ENCODE assay signal across 10 cellular contexts in the genomic region with DNA sequence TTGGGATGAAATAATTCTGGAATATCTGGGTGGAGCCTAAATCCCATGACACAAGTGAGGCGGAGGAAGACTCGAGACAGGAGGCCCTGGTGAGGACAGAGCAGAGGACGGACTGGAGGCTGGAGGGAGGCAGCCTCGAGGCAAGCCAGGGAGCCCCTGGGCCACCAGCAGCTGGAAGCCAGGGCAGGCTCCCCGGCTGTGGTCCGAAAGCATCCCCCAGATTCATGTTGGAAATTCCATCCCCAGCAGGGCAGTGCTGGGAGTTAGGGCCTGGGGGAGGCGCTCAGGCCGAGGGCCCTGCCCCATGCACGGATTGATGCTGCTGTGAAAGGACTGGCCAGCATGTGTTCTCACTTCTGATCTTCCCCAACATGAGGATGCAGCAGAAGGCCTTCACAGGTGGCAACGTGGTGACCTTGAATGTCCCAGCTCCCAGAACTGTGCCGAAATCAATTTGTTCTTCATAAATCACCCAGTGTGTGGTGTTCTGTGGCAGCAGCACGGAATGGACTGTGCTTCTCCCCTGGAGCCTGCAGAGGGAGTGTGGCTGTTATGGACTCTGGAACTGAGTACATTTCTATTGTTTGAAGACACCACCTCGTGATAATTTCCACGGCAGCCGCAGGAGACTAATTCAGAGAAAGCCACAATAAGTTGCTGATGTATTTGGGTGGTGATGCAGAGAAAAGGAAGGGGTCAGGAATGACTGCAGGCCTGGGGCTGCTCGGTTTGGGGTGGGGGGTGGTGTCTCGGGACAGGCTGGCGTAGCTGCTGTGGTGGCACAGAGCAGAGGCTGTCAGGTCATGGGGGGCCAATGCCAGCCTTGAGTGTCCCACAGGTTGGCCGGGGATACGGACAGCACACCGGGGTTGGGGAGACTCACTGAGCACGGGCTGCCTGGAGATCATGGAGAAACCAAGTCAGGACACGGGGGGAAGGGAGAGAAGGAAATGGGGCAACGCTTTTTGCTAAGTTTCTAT. TPM values are rescaled to one million over a fixed set of nuclear protein-coding genes. Genes with fewer than 3 reads are reported as not detected.
DNase-seq lines count a peak whose midpoint lies in the region; ATAC-seq and TF ChIP-seq lines count a peak whose summit lies in the region.
"Had no signal": no experiment of that assay in that cellular context is flagged by ENCODE, and none has a peak within 500 bp of the region (broad histone marks: within the 10 kb centered on the region; RNA-seq: fewer than 3 reads in every experiment).

No MANE protein-coding gene starts in this region.

- peak in 1 of 2 donors; percentile 21 for ATAC-seq in activated naive CD4-positive, alpha-beta T cell treated with anti-CD3 and anti-CD28 coated beads, Interleukin-2, amount 50 U/mL, for 72 hours
- ATAC-seq in stimulated activated effector memory CD8-positive, alpha-beta T cell treated with anti-CD3 and anti-CD28 coated beads, Interleukin-12 subunit alpha, Interleukin-12 subunit beta, amount 100 ng/mL, for 72 hours = peak; percentile 51
- ATAC-seq in HG03460 (IDR thresholded peaks at IDR 0.05; ENCODE audit: unreplicated experiment) (no peak), GM21367 (IDR thresholded peaks at IDR 0.05; ENCODE audit: unreplicated experiment) (no peak)

- H3K4me1 Mint-ChIP-seq in stimulated activated effector memory CD8-positive, alpha-beta T cell treated with anti-CD3 and anti-CD28 coated beads, Interleukin-12 subunit alpha, Interleukin-12 subunit beta, amount 100 ng/mL, for 72 hours = peaks cover 60% of the 10 kb centered on the region

- peaks cover 15 to 25% of the 10 kb centered on the region in 2 donors for H3K36me3 Mint-ChIP-seq in activated naive CD4-positive, alpha-beta T cell treated with anti-CD3 and anti-CD28 coated beads, Interleukin-2, amount 50 U/mL, for 72 hours
- H3K36me3 Mint-ChIP-seq in stimulated activated effector memory CD8-positive, alpha-beta T cell treated with anti-CD3 and anti-CD28 coated beads, Interleukin-12 subunit alpha, Interleukin-12 subunit beta, amount 100 ng/mL, for 72 hours = peaks cover 83% of the 10 kb centered on the region

- H3K4me3 ChIP-seq in fibroblast of pulmonary artery (replicated peaks; ENCODE audit: low read depth, low read length) = no peak overlapping the region

- no peak for DNase-seq in activated naive CD4-positive, alpha-beta T cell treated with anti-CD3 and anti-CD28 coated beads, Interleukin-2, amount 50 U/mL, for 72 hours (ENCODE audit: low spot score in 2 of 2)
- DNase-seq in activated naive CD4-positive, alpha-beta T cell treated with anti-CD3 and anti-CD28 coated beads, Interleukin-2, amount 50 U/mL, for 16 hours = no peak
- DNase-seq in SK-N-DZ (ENCODE audit: low spot score) (peak; percentile 25), fibroblast of pulmonary artery (ENCODE audit: low read depth) (peak; percentile 45), iPS-NIHi7 (ENCODE audit: extremely low spot score) (no peak)
- DNase-seq in stimulated activated effector memory CD8-positive, alpha-beta T cell treated with anti-CD3 and anti-CD28 coated beads, Interleukin-12 subunit alpha, Interleukin-12 subunit beta, amount 100 ng/mL, for 72 hours (ENCODE audit: low spot score in 2 of 2) = no peak
- DNase-seq: COR-L47, NCI-H1092 treated with DMSO at 0.1 percent for 48 hours had no signal

- no peaks in the 10 kb centered on the region for H3K9me3 Mint-ChIP-seq in activated naive CD4-positive, alpha-beta T cell treated with anti-CD3 and anti-CD28 coated beads, Interleukin-2, amount 50 U/mL, for 72 hours
- no peaks in the 10 kb centered on the region for H3K9me3 Mint-ChIP-seq in stimulated activated effector memory CD8-positive, alpha-beta T cell treated with anti-CD3 and anti-CD28 coated beads, Interleukin-12 subunit alpha, Interleukin-12 subunit beta, amount 100 ng/mL, for 72 hours

- TF ChIP-seq CTCF in fibroblast of pulmonary artery (IDR thresholded peaks at IDR 0.05; ENCODE audit: low read length, missing control alignments) = peak; percentile 38

- H3K27ac Mint-ChIP-seq in activated naive CD4-positive, alpha-beta T cell treated with anti-CD3 and anti-CD28 coated beads, Interleukin-2, amount 50 U/mL, for 72 hours = peak overlapping the region; percentile 74 to 93
- peak overlapping the region; percentile 89 for H3K27ac Mint-ChIP-seq in stimulated activated effector memory CD8-positive, alpha-beta T cell treated with anti-CD3 and anti-CD28 coated beads, Interleukin-12 subunit alpha, Interleukin-12 subunit beta, amount 100 ng/mL, for 72 hours

- H3K4me3 Mint-ChIP-seq in stimulated activated effector memory CD8-positive, alpha-beta T cell treated with anti-CD3 and anti-CD28 coated beads, Interleukin-12 subunit alpha, Interleukin-12 subunit beta, amount 100 ng/mL, for 72 hours = peak overlapping the region; percentile 11

RNA-seq across cellular contexts. Expression of a gene that starts 56.9 kb away (rescaled TPM):
- total RNA-seq in activated naive CD4-positive, alpha-beta T cell treated with anti-CD3 and anti-CD28 coated beads, Interleukin-2, amount 50 U/mL, for 72 hours = 10 to 100 TPM; 23.0 to 25.9 TPM
- polyA plus RNA-seq in SK-N-DZ (2014; cell fraction: cytosol; rRNA removed) = 29.2 and 44.3 TPM in 2 replicates
- polyA plus RNA-seq in SK-N-DZ (2014; cell fraction: nucleus; rRNA removed) = 129 and 164 TPM in 2 replicates

Comparison
In these comparisons a context has a peak if more than half of its experiments do, and no peak if none do; other contexts are left out.
1. DNase-seq: peak in SK-N-DZ (single experiment) and fibroblast of pulmonary artery (single experiment); none in activated naive CD4-positive, alpha-beta T cell treated with anti-CD3 and anti-CD28 coated beads, Interleukin-2, amount 50 U/mL, for 72 hours (0 of 2), activated naive CD4-positive, alpha-beta T cell treated with anti-CD3 and anti-CD28 coated beads, Interleukin-2, amount 50 U/mL, for 16 hours (single experiment), stimulated activated effector memory CD8-positive, alpha-beta T cell treated with anti-CD3 and anti-CD28 coated beads, Interleukin-12 subunit alpha, Interleukin-12 subunit beta, amount 100 ng/mL, for 72 hours (0 of 2) and iPS-NIHi7 (single experiment).